ENCODE assay signal across 8 cellular contexts in genomic region chr14:103334644-103335603, GRCh38. TPM values are rescaled to one million over a fixed set of nuclear protein-coding genes. Genes with fewer than 3 reads are reported as not detected.
DNase-seq lines count a peak whose midpoint lies in the region; ATAC-seq and TF ChIP-seq lines count a peak whose summit lies in the region.

No MANE protein-coding gene starts in this region.

- peak overlapping the region; percentile 100 for H3K27ac ChIP-seq in angular gyrus (ENCODE audit: low read depth, low read length)
- H3K27ac ChIP-seq in right cardiac atrium (ENCODE audit: low read length) = peak overlapping the region; percentile 98

- peaks cover 34% of the 10 kb centered on the region for H3K4me1 Mint-ChIP-seq in CD14-positive monocyte
- peaks cover 26% of the 10 kb centered on the region for H3K4me1 Mint-ChIP-seq in T-helper 1 cell treated with Interleukin-12 subunit alpha and Interleukin-12 subunit beta and Interleukin-4 antibody, amounts not matched to agents 30 μg/mL and 1 μg/mL, for 36 hours (ENCODE audit: low read depth)

- no peaks in the 10 kb centered on the region for H3K27me3 Mint-ChIP-seq in CD14-positive monocyte (ENCODE audit: low read depth in 3 of 3)
- peaks cover 4% of the 10 kb centered on the region for H3K27me3 Mint-ChIP-seq in T-helper 1 cell treated with Interleukin-12 subunit alpha and Interleukin-12 subunit beta and Interleukin-4 antibody, amounts not matched to agents 30 μg/mL and 1 μg/mL, for 36 hours (ENCODE audit: low read depth)

- no peaks in the 10 kb centered on the region for H3K9me3 Mint-ChIP-seq in CD14-positive monocyte
- no peaks in the 10 kb centered on the region for H3K9me3 Mint-ChIP-seq in T-helper 1 cell treated with Interleukin-12 subunit alpha and Interleukin-12 subunit beta and Interleukin-4 antibody, amounts not matched to agents 30 μg/mL and 1 μg/mL, for 36 hours

- intact Hi-C loops in CD14-positive monocyte (cut with micrococcal nuclease) (loop anchor here in 1 of 2 donors (2.0 to 10.0 kb wide), 4 partner anchors 48 to 1253 kb away; partner anchors contain the start of genes CKB and TRMT61A), right cardiac atrium (cut with DNase I) (no loop called here)

- no peaks in the 10 kb centered on the region for H3K9me3 ChIP-seq in right cardiac atrium (ENCODE audit: control insufficient read depth, low read length)

- ATAC-seq in GM19455 (IDR thresholded peaks at IDR 0.05; ENCODE audit: unreplicated experiment) = peak; percentile 16
- peak; percentile 13 to 44 for ATAC-seq in right cardiac atrium

- peak overlapping the region; percentile 72 for H3K4me3 ChIP-seq in right cardiac atrium (ENCODE audit: low read length)

- WGBS in right cardiac atrium = under 1% methylated on average over 97 of the region's 97 CpGs

- peak overlapping the region; percentile 93 to 97 (median 94) for H3K27ac Mint-ChIP-seq in CD14-positive monocyte
- peak overlapping the region; percentile 82 for H3K27ac Mint-ChIP-seq in T-helper 1 cell treated with Interleukin-12 subunit alpha and Interleukin-12 subunit beta and Interleukin-4 antibody, amounts not matched to agents 30 μg/mL and 1 μg/mL, for 36 hours

- no peaks in the 10 kb centered on the region for H3K27me3 ChIP-seq in right cardiac atrium (ENCODE audit: control insufficient read depth, insufficient read depth)

- TF ChIP-seq CTCF in CD14-positive monocyte (IDR thresholded peaks at IDR 0.05) = no peak

- H3K4me3 Mint-ChIP-seq in CD14-positive monocyte = peak overlapping the region; percentile 93 to 95
- H3K4me3 Mint-ChIP-seq in T-helper 1 cell treated with Interleukin-12 subunit alpha and Interleukin-12 subunit beta and Interleukin-4 antibody, amounts not matched to agents 30 μg/mL and 1 μg/mL, for 36 hours = peak overlapping the region; percentile 90

- H3K36me3 Mint-ChIP-seq in CD14-positive monocyte = peaks cover 49% of the 10 kb centered on the region in 2 donors
- peaks cover 50% of the 10 kb centered on the region for H3K36me3 Mint-ChIP-seq in T-helper 1 cell treated with Interleukin-12 subunit alpha and Interleukin-12 subunit beta and Interleukin-4 antibody, amounts not matched to agents 30 μg/mL and 1 μg/mL, for 36 hours (ENCODE audit: low read depth)

- peak; percentile 88 for DNase-seq in CD14-positive monocyte (ENCODE audit: low spot score)
- DNase-seq in HT-29 (ENCODE audit: low spot score) = peak; percentile 46
- peak; percentile 82 to 85 (median 83) for DNase-seq in right cardiac atrium
- DNase-seq in pulmonary artery endothelial cell (ENCODE audit: low read depth, low spot score) = peak; percentile 24
- DNase-seq in ureter (ENCODE audit: low spot score) = peak; percentile 79

- peaks cover 3% of the 10 kb centered on the region for H3K4me1 ChIP-seq in right cardiac atrium (ENCODE audit: control insufficient read depth, insufficient read depth, low read length)

RNA-seq across cellular contexts. Expression of gene EIF5, which starts 0.9 kb away (rescaled TPM):
- polyA plus RNA-seq in CD14-positive monocyte (100 to 1,000 TPM; 163 to 191 TPM), right cardiac atrium (77.4 TPM)
- total RNA-seq in HT-29 (2014; rRNA removed; shearing (Covaris generic)) = 63.7 and 68.0 TPM in 2 replicates
- total RNA-seq in right cardiac atrium (100 to 1,000 TPM; 224 to 275 (median 253) TPM), pulmonary artery endothelial cell (159 and 250 TPM in 2 replicates), ureter (194 TPM)

RNA-seq across cellular contexts. Expression of gene MARK3, which starts 50.3 kb away (rescaled TPM):
- 10 to 100 TPM; 29.3 to 44.7 TPM for polyA plus RNA-seq in CD14-positive monocyte
- total RNA-seq in HT-29 (2014; rRNA removed; shearing (Covaris generic)) = 33.2 and 43.0 TPM in 2 replicates
- 100 to 1,000 TPM in 1 of 4 donors, 10 to 100 TPM in 3; 85.6 to 105 (median 96.0) TPM for total RNA-seq in right cardiac atrium
- polyA plus RNA-seq in right cardiac atrium = 79.4 TPM
- 67.9 and 80.6 TPM in 2 replicates for total RNA-seq in pulmonary artery endothelial cell
- 140 TPM for total RNA-seq in ureter

Comparison
In these comparisons a context has a peak if more than half of its experiments do, and no peak if none do; other contexts are left out.
1. Peak in every context shown above with its lines: DNase-seq, ATAC-seq, H3K4me3 ChIP-seq and H3K27ac ChIP-seq.
2. DNase-seq: peak in every context shown above with its lines; median percentile 88 in CD14-positive monocyte; 83 in right cardiac atrium; 79 in ureter; 46 in HT-29; 24 in pulmonary artery endothelial cell.